Comparison of ENCODE assay signal across 10 cellular contexts in genomic region chr3:66486646-66487045, GRCh38. TPM values are rescaled to one million over a fixed set of nuclear protein-coding genes. Genes with fewer than 3 reads are reported as not detected.
DNase-seq lines count a peak whose midpoint lies in the region; ATAC-seq and TF ChIP-seq lines count a peak whose summit lies in the region.
"Had no signal": no experiment of that assay in that cellular context is flagged by ENCODE, and none has a peak within 500 bp of the region (broad histone marks: within the 10 kb centered on the region; RNA-seq: fewer than 3 reads in every experiment).

No MANE protein-coding gene starts in this region.

- H3K9ac ChIP-seq in mucosa of rectum (ENCODE audit: low read depth in 1 of 2, low read length in 2 of 2) = no peak overlapping the region

- peak overlapping the region; percentile 93 to 97 for H3K27ac ChIP-seq in right atrium auricular region
- H3K27ac ChIP-seq in caudate nucleus (ENCODE audit: low read depth, low read length) = peak overlapping the region; percentile 31
- H3K27ac ChIP-seq in mucosa of rectum (ENCODE audit: low read depth in 2 of 2, low read length in 2 of 2) = peak overlapping the region; percentile 53 to 59
- H3K27ac ChIP-seq in aorta (ENCODE audit: low read depth in 1 of 2, low read length in 2 of 2) = peak overlapping the region in 1 of 2 donors; percentile 60

- H3K9me3 ChIP-seq in right atrium auricular region (no peaks in the 10 kb centered on the region), mucosa of rectum (ENCODE audit: control insufficient read depth in 2 of 2, low read length in 2 of 2) (no peaks in the 10 kb centered on the region), aorta (ENCODE audit: control insufficient read depth, low read length) (no peaks in the 10 kb centered on the region)

- 3 to 7% methylated on average over 5 of the region's 5 CpGs for WGBS in aorta, 2 donors

- TF ChIP-seq CTCF in right atrium auricular region (IDR thresholded peaks at IDR 0.05) = no peak

- no peaks in the 10 kb centered on the region for H3K36me3 ChIP-seq in right atrium auricular region
- no peaks in the 10 kb centered on the region for H3K36me3 ChIP-seq in mucosa of rectum (ENCODE audit: control insufficient read depth in 2 of 2, insufficient read depth in 2 of 2, low read length in 2 of 2)
- H3K36me3 ChIP-seq in aorta (ENCODE audit: control insufficient read depth in 1 of 2, insufficient read depth in 2 of 2, low read length in 1 of 2) = no peaks in the 10 kb centered on the region

- ATAC-seq in Right ventricle myocardium superior (ENCODE audit: poor library complexity) (no peak), aorta (ENCODE audit: low FRiP score) (peak; percentile 19), HG03159 (IDR thresholded peaks at IDR 0.05; ENCODE audit: unreplicated experiment) (no peak)
- ATAC-seq: CD8-positive, alpha-beta T cell had no signal

- intact Hi-C loops in Right ventricle myocardium superior (cut with DNase I) = no loop called here
- intact Hi-C loops in aorta (cut with DNase I) = loop anchor here in 1 of 2 donors (5.0 kb wide), 1 partner anchor 34 kb away; no protein-coding TSS in a partner anchor

- H3K4me1 ChIP-seq in right atrium auricular region (peaks cover 0 to 83% of the 10 kb centered on the region in 2 donors), mucosa of rectum (ENCODE audit: control insufficient read depth in 2 of 2, insufficient read depth in 2 of 2, low read length in 2 of 2) (peaks cover 25 to 51% of the 10 kb centered on the region in 2 donors), aorta (ENCODE audit: control insufficient read depth in 1 of 2, insufficient read depth in 2 of 2, low read length in 2 of 2) (peaks cover 10 to 11% of the 10 kb centered on the region in 2 donors)

- no peak overlapping the region for H3K4me3 ChIP-seq in right atrium auricular region
- H3K4me3 ChIP-seq in mucosa of rectum (ENCODE audit: low read length in 2 of 2) = no peak overlapping the region
- no peak overlapping the region for H3K4me3 ChIP-seq in aorta (ENCODE audit: low read length in 2 of 2)

- H3K27me3 ChIP-seq in right atrium auricular region (no peaks in the 10 kb centered on the region), mucosa of rectum (ENCODE audit: control insufficient read depth in 2 of 2, insufficient read depth in 2 of 2, low read length in 2 of 2) (no peaks in the 10 kb centered on the region), aorta (ENCODE audit: control insufficient read depth in 1 of 2, insufficient read depth in 2 of 2, low read length in 1 of 2) (no peaks in the 10 kb centered on the region)

- DNase-seq in right atrium auricular region (ENCODE audit: low spot score) = no peak
- DNase-seq in Right ventricle myocardium superior = no peak
- no peak for DNase-seq in caudate nucleus (lab: John Stamatoyannopoulos, UW)
- no peak for DNase-seq in aorta
- DNase-seq in activated CD8-positive, alpha-beta memory T cell treated with anti-CD3 and anti-CD28 coated beads, Interleukin-2, amount 50 U/mL, for 4 hours = no peak
- DNase-seq in NCI-H82 treated with DMSO at 0.1 percent for 48 hours (lab: John Stamatoyannopoulos, UW; ENCODE audit: unreplicated experiment) = no peak
- DNase-seq: CD8-positive, alpha-beta T cell; NCI-H526 treated with DMSO at 0.1 percent for 48 hours had no signal

RNA-seq across cellular contexts. Expression of gene LRIG1, which starts 14.2 kb away (rescaled TPM):
- total RNA-seq in right atrium auricular region = 100 to 1,000 TPM; 147 to 179 TPM
- 93.9 TPM for total RNA-seq in Right ventricle myocardium superior
- 100 to 1,000 TPM in 1 of 2 donors, 10 to 100 TPM in 1; 75.7 to 115 TPM for total RNA-seq in aorta
- polyA plus RNA-seq in aorta = 10 to 100 TPM; 15.0 to 62.1 TPM
